Comparison of ENCODE assay signal across 12 cellular contexts in genomic region chr15:87597346-87598052, GRCh38.
DNase-seq lines count a peak whose midpoint lies in the region; ATAC-seq and TF ChIP-seq lines count a peak whose summit lies in the region.
"Had no signal": no experiment of that assay in that cellular context is flagged by ENCODE, and none has a peak within 500 bp of the region (broad histone marks: within the 10 kb centered on the region; RNA-seq: fewer than 3 reads in every experiment).

No MANE protein-coding gene starts in this region.

- POLR2A ChIA-PET in OCI-LY7 (lab: Charles Lee) = no interaction called here

- peaks cover 10 to 13% of the 10 kb centered on the region in 2 donors for H3K4me1 Mint-ChIP-seq in effector memory CD8-positive, alpha-beta T cell (ENCODE audit: low read depth in 2 of 2)
- no peaks in the 10 kb centered on the region for H3K4me1 Mint-ChIP-seq in neural progenitor cell

- peaks cover 0 to 5% of the 10 kb centered on the region in 2 donors for H3K27me3 Mint-ChIP-seq in effector memory CD8-positive, alpha-beta T cell
- no peaks in the 10 kb centered on the region for H3K27me3 Mint-ChIP-seq in neural progenitor cell (ENCODE audit: insufficient read depth, low read depth)

- H3K4me3 ChIP-seq in OCI-LY7 (ENCODE audit: low read depth, low read length, poor library complexity, severe bottlenecking) = no peak overlapping the region
- no peak overlapping the region for H3K4me3 ChIP-seq in neural progenitor cell
- H3K4me3 ChIP-seq: tibial artery had no signal

- no peak overlapping the region for H3K27ac ChIP-seq in OCI-LY7 (ENCODE audit: low read depth, low read length, poor library complexity, severe bottlenecking)
- H3K27ac ChIP-seq in neural progenitor cell = no peak overlapping the region
- H3K27ac ChIP-seq: tibial artery had no signal

- no peaks in the 10 kb centered on the region for H3F3A ChIP-seq in neural progenitor cell (ENCODE audit: low read depth)

- DNase-seq in A172 (ENCODE audit: low spot score) = peak; percentile 56
- peak; percentile 24 for DNase-seq in EH (ENCODE audit: low read depth)
- DNase-seq in OCI-LY7 (ENCODE audit: low spot score) = peak; percentile 1
- DNase-seq in effector memory CD8-positive, alpha-beta T cell = peak in 2 of 3 experiments; percentile 3 to 23
- no peak for DNase-seq in anterior cingulate cortex (lab: John Stamatoyannopoulos, UW)
- DNase-seq in neural progenitor cell (ENCODE audit: low spot score) = no peak
- DNase-seq: activated effector memory CD4-positive, alpha-beta T cell treated with Interleukin-2 at 50 U/mL for 16 hours; NCI-H2081; stimulated activated CD4-positive, alpha-beta T cell treated with anti-CD3 and anti-CD28 coated beads, Interleukin-2, amount 100 ng/mL, for 48 hours; tibial artery had no signal

- H3K36me3 ChIP-seq in OCI-LY7 (ENCODE audit: insufficient read depth, low read length) = no peaks in the 10 kb centered on the region
- H3K36me3 ChIP-seq in neural progenitor cell = no peaks in the 10 kb centered on the region
- H3K36me3 ChIP-seq: tibial artery had no signal

- H3K4me2 ChIP-seq in OCI-LY7 (ENCODE audit: low read length) (no peak overlapping the region; the same call in 1 of the 2 replicates), neural progenitor cell (no peak overlapping the region)

- H2AFZ ChIP-seq in OCI-LY7 (ENCODE audit: low read length) (no peak overlapping the region), neural progenitor cell (replicated peaks) (no peak overlapping the region)

- H3K9me3 ChIP-seq in OCI-LY7 (ENCODE audit: low read length) (no peaks in the 10 kb centered on the region), neural progenitor cell (ENCODE audit: low read depth) (no peaks in the 10 kb centered on the region)
- H3K9me3 ChIP-seq: tibial artery had no signal

- peak; percentile 85 for ATAC-seq in effector memory CD8-positive, alpha-beta T cell (replicated peaks)
- ATAC-seq in GM21423 (IDR thresholded peaks at IDR 0.05; ENCODE audit: unreplicated experiment) = no peak
- ATAC-seq in HG02642 (IDR thresholded peaks at IDR 0.05; ENCODE audit: poor library complexity, unreplicated experiment) = no peak

- CTCF ChIA-PET in OCI-LY7 (lab: Charles Lee; ENCODE audit: unreplicated experiment) = no interaction called here

- peak overlapping the region; percentile 57 to 86 for H3K27ac Mint-ChIP-seq in effector memory CD8-positive, alpha-beta T cell
- H3K27ac Mint-ChIP-seq in neural progenitor cell = no peak overlapping the region

- H3K9me2 ChIP-seq in OCI-LY7 (ENCODE audit: insufficient read depth, low read length) = no peaks in the 10 kb centered on the region

- H4K20me1 ChIP-seq in OCI-LY7 (ENCODE audit: insufficient read depth, low read length) (no peaks in the 10 kb centered on the region), neural progenitor cell (ENCODE audit: low read depth) (no peaks in the 10 kb centered on the region)

- H3K27me3 ChIP-seq in neural progenitor cell = no peaks in the 10 kb centered on the region
- H3K27me3 ChIP-seq: tibial artery had no signal

- no peak overlapping the region for H3K9ac ChIP-seq in neural progenitor cell

- H3K4me3 Mint-ChIP-seq in effector memory CD8-positive, alpha-beta T cell = peak overlapping the region; percentile 38 to 41
- no peak overlapping the region for H3K4me3 Mint-ChIP-seq in neural progenitor cell

- no peaks in the 10 kb centered on the region for H3K9me3 Mint-ChIP-seq in effector memory CD8-positive, alpha-beta T cell
- H3K9me3 Mint-ChIP-seq in neural progenitor cell = peaks cover 2% of the 10 kb centered on the region

- no peaks in the 10 kb centered on the region for H3K36me3 Mint-ChIP-seq in effector memory CD8-positive, alpha-beta T cell (ENCODE audit: insufficient read depth)
- H3K36me3 Mint-ChIP-seq in neural progenitor cell = no peaks in the 10 kb centered on the region

- H3K79me2 ChIP-seq in OCI-LY7 (ENCODE audit: insufficient read depth, low read depth, low read length) (no peaks in the 10 kb centered on the region), neural progenitor cell (ENCODE audit: low read depth) (no peaks in the 10 kb centered on the region)

- no peaks in the 10 kb centered on the region for H3K4me1 ChIP-seq in OCI-LY7 (ENCODE audit: insufficient read depth, low read length, poor library complexity, severe bottlenecking)
- no peaks in the 10 kb centered on the region for H3K4me1 ChIP-seq in neural progenitor cell
- H3K4me1 ChIP-seq: tibial artery had no signal

- TF ChIP-seq CTCF in OCI-LY7 (conservative IDR thresholded peaks at IDR 0.05; ENCODE audit: low read length) = no peak
- TF ChIP-seq CTCF in neural progenitor cell (IDR thresholded peaks at IDR 0.05) = no peak

- intact Hi-C loops in OCI-LY7 (cut with micrococcal nuclease; ENCODE audit: unreplicated experiment) = no loop called here

- BruUV-seq in OCI-LY7 (replicated peaks; lab: Mats Ljungman, UMichigan) = no TSS peak

Comparison
In these comparisons a context has a peak if more than half of its experiments do, and no peak if none do; other contexts are left out.
1. DNase-seq: peak in A172 (single experiment), EH (single experiment), OCI-LY7 (single experiment) and effector memory CD8-positive, alpha-beta T cell (2 of 3); none in anterior cingulate cortex (0 of 58) and neural progenitor cell (single experiment).